Comparison of ENCODE assay signal across 1 cellular context in the genomic region with DNA sequence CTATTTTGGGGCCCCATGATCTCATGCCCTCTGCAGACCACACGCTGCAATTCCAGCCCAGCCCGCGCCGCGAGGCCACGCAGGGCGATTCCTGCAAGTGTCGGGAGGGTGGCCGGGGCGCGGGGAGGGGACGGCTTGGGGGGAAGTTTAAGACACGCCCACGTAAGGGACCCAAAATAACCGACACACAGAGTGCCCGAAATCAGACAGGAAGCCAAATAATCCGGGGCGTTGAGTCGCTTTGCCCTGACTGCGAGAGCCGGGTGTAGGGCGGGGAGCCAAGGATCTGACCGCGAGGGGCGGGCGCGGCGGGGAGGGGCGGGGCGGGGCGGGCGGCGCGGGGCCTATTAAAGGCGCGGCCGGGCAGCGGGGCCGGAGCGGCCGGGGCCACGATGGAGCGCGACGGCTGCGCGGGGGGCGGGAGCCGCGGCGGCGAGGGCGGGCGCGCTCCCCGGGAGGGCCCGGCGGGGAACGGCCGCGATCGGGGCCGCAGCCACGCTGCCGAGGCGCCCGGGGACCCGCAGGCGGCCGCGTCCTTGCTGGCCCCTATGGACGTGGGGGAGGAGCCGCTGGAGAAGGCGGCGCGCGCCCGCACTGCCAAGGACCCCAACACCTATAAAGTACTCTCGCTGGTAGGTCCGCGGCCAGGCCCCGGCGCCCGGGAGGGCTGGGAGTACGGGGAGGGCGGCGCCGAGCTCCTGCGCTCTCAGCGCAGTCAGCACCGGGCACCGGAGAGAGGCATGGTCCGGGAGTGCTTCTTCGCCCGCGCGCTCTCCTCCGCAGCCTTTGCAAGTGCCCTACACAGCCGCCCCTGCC.
TF ChIP-seq lines count a peak whose summit lies in the region.

A gene (plus strand): TSS at position 377 of the 816 bp plus-strand sequence. CDS start 16 bp downstream, at position 393.

TF ChIP-seq in H1, 55 proteins besides CTCF, POLR2A, EP300 and RAD21 (continued from another document):
- TF ChIP-seq, protein P1, sequence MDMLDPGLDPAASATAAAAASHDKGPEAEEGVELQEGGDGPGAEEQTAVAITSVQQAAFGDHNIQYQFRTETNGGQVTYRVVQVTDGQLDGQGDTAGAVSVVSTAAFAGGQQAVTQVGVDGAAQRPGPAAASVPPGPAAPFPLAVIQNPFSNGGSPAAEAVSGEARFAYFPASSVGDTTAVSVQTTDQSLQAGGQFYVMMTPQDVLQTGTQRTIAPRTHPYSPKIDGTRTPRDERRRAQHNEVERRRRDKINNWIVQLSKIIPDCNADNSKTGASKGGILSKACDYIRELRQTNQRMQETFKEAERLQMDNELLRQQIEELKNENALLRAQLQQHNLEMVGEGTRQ (IDR thresholded peaks at IDR 0.05; ENCODE audit: low read length), result no peak
- TF ChIP-seq YY1 (IDR thresholded peaks at IDR 0.05; ENCODE audit: low read depth, low read length) (0 out of 2 replicates have a peak, but pooled peaks have one; percentile 47), RBBP5 (IDR thresholded peaks at IDR 0.05; ENCODE audit: borderline replicate concordance, low read depth, low read length) (peak; percentile 66; the same call in 1 of the 2 replicates), FOSL1 (IDR thresholded peaks at IDR 0.05; ENCODE audit: insufficient read depth, low read depth, low read length) (no peak), JUN (IDR thresholded peaks at IDR 0.05; ENCODE audit: low read depth, low read length) (no peak), MAFK (IDR thresholded peaks at IDR 0.05; ENCODE audit: low read depth, low read length) (no peak), KDM1A (IDR thresholded peaks at IDR 0.05; ENCODE audit: borderline replicate concordance, low read length) (0 out of 2 replicates have a peak, but pooled peaks have one; percentile 16), TBP (IDR thresholded peaks at IDR 0.05; ENCODE audit: low read depth, low read length) (peak; percentile 51; the same call in 1 of the 2 replicates), SP1 (IDR thresholded peaks at IDR 0.05; ENCODE audit: low read depth, low read length) (no peak), HDAC2 (IDR thresholded peaks at IDR 0.05; ENCODE audit: borderline replicate concordance in 1 of 2, low read depth in 2 of 2, low read length in 2 of 2) (peak in 1 of 2 experiments; percentile 86), SIN3A (conservative IDR thresholded peaks at IDR 0.05 in 1 of 2, IDR thresholded peaks at IDR 0.05 in 1 of 2; ENCODE audit: low read depth in 1 of 2, low read length in 2 of 2) (no peak; a peak in 1 of 4 replicates), TAF7 (optimal IDR thresholded peaks at IDR 0.05; ENCODE audit: borderline replicate concordance, low read depth, low read length) (peak; percentile 44), CEBPB (IDR thresholded peaks at IDR 0.05; ENCODE audit: low read depth, low read length) (no peak), ASH2L (IDR thresholded peaks at IDR 0.05; ENCODE audit: low read length) (peak; percentile 56), TAF1 (IDR thresholded peaks at IDR 0.05; ENCODE audit: low read depth, low read length) (peak; percentile 59), POU5F1 (IDR thresholded peaks at IDR 0.05; ENCODE audit: low read depth, low read length) (no peak), NRF1 (IDR thresholded peaks at IDR 0.05; ENCODE audit: low read depth, low read length) (no peak), POLR2AphosphoS5 (IDR thresholded peaks at IDR 0.05; ENCODE audit: low read depth, low read length) (no peak), CBX5 (IDR thresholded peaks at IDR 0.05; ENCODE audit: low read depth, low read length) (no peak), CTBP2 (IDR thresholded peaks at IDR 0.05; ENCODE audit: borderline replicate concordance, insufficient read depth, insufficient read length, low read length) (no peak)
- TF ChIP-seq, protein P2, sequence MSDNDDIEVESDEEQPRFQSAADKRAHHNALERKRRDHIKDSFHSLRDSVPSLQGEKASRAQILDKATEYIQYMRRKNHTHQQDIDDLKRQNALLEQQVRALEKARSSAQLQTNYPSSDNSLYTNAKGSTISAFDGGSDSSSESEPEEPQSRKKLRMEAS (IDR thresholded peaks at IDR 0.05), result peak; percentile 63
- TF ChIP-seq, protein P3, sequence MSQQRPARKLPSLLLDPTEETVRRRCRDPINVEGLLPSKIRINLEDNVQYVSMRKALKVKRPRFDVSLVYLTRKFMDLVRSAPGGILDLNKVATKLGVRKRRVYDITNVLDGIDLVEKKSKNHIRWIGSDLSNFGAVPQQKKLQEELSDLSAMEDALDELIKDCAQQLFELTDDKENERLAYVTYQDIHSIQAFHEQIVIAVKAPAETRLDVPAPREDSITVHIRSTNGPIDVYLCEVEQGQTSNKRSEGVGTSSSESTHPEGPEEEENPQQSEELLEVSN (IDR thresholded peaks at IDR 0.05), result peak; percentile 72; the same call in 1 of the 2 replicates
